Comparison of ENCODE assay signal across 8 cellular contexts in the genomic region with DNA sequence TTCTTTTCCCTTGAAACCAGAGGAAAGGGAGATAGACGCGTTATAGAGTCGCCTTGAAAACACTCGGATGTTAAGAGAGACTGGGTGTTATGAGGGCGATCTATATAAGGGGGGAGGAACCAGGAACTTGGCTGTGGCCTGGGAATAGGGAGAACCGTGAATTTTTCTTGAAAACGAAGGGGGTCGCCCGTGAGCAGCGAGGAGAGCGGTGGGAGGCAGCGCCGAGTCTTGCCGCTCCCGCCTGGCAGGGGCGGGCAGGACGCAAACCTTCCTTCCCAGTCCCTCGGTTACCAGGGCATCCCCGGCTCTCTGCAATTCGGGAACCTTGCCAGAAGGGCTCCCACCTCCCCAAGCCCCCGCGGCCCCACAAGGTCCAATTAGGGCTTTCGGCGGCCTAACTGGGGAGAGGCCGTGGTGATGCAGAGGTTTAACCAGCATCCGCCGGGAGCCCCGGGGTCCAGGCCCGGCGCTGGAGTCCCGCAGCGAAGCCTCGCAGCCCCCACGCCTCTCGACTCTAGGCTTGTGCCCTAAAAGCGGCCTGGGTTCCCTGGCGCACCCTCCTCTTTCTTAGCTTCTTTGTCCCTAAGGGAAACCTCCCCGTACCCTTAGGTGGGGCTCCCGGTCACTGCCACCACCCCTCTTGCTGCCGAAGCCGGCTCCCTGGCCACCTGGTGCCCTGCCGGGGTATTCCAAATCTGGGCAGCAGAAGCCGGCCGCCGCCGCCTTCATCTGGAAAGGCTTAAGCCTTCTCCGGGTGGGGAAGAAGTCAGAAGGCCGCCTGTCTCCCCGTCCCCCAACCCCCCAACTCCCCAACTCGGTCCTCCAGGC. TPM values are rescaled to one million over a fixed set of nuclear protein-coding genes. Genes with fewer than 3 reads are reported as not detected.
A peak's percentile ranks its signal among the peaks of the same experiment; 100 is the strongest.
DNase-seq lines count a peak whose midpoint lies in the region; ATAC-seq, FAIRE-seq and TF ChIP-seq lines count a peak whose summit lies in the region.

No MANE protein-coding gene starts in this region.

- no peaks in the 10 kb centered on the region for H3K9me3 ChIP-seq in iPS-15b (ENCODE audit: control insufficient read depth, insufficient read depth, low read length)
- no peaks in the 10 kb centered on the region for H3K9me3 ChIP-seq in sigmoid colon

- peaks cover 67% of the 10 kb centered on the region for H3K27me3 ChIP-seq in iPS-15b (ENCODE audit: control insufficient read depth, insufficient read depth, low read length)
- H3K27me3 ChIP-seq in sigmoid colon: peaks cover 0 to 4% (median 0%) of the 10 kb centered on the region in 3 donors

- H3K4me3 ChIP-seq in iPS-15b (ENCODE audit: low read depth, low read length) (peak overlapping the region; percentile 68), sigmoid colon (peak overlapping the region; percentile 46 to 89 (median 74))

- H3K4me1 ChIP-seq in iPS-15b (ENCODE audit: control insufficient read depth, insufficient read depth, low read length) (no peaks in the 10 kb centered on the region), sigmoid colon (peaks cover 0 to 26% (median 20%) of the 10 kb centered on the region in 4 donors)

- TF ChIP-seq EP300 in sigmoid colon (IDR thresholded peaks at IDR 0.05): no peak

- no peak overlapping the region for H3K9ac ChIP-seq in iPS-15b (ENCODE audit: low read depth, low read length)

- peak; percentile 35; the same call in 1 of the 3 replicates for TF ChIP-seq CTCF in GM12872 (IDR thresholded peaks at IDR 0.05; ENCODE audit: insufficient read depth, low read depth, low read length)
- TF ChIP-seq CTCF in sigmoid colon (IDR thresholded peaks at IDR 0.05): peak in 1 of 4 experiments; percentile 18

- in situ Hi-C loops in T47D (cut with HindIII; ENCODE audit: low pct_unique_long_range_greater_than_20kb, low sequenced_read_pairs): no loop called here

- no peaks in the 10 kb centered on the region for H3K36me3 ChIP-seq in iPS-15b (ENCODE audit: control insufficient read depth, insufficient read depth, low read length)
- H3K36me3 ChIP-seq in sigmoid colon: no peaks in the 10 kb centered on the region

- no peak for TF ChIP-seq POLR2A in sigmoid colon (IDR thresholded peaks at IDR 0.05)

- DNase-seq in NCI-H524 treated with DMSO at 0.1 percent for 48 hours (lab: John Stamatoyannopoulos, UW) (peak; percentile 68), T47D (ENCODE audit: low read depth in 1 of 2, low spot score in 1 of 2) (peak; percentile 12 to 24), sigmoid colon (peak; percentile 78), GF-D8 (lab: John Stamatoyannopoulos, UW) (no peak)

- 1% methylated on average over 50 of the region's 50 CpGs for WGBS in sigmoid colon, 2 donors

- ATAC-seq in HG03095 (IDR thresholded peaks at IDR 0.05; ENCODE audit: unreplicated experiment): peak; percentile 25

- peak; percentile 14 for FAIRE-seq in A204.1 (lab: Jason Lieb, UNC)

- H3K27ac ChIP-seq in sigmoid colon: peak overlapping the region; percentile 43 to 81 (median 74)

- intact Hi-C loops in sigmoid colon (cut with DNase I): loop anchor here (2.0 to 10.0 kb wide), 2 partner anchors 112 to 276 kb away; a partner anchor contains a TSS

RNA-seq across cellular contexts. Expression of a gene that starts 0.7 kb away (rescaled TPM):
- total RNA-seq in sigmoid colon: 10 to 100 TPM in 3 of 4 donors, 1 to 10 TPM in 1; 9.5 to 24.9 (median 18.8) TPM
- polyA plus RNA-seq in sigmoid colon: 1 to 10 TPM; 1.2 to 5.6 (median 1.2) TPM
